In the genomic region with DNA sequence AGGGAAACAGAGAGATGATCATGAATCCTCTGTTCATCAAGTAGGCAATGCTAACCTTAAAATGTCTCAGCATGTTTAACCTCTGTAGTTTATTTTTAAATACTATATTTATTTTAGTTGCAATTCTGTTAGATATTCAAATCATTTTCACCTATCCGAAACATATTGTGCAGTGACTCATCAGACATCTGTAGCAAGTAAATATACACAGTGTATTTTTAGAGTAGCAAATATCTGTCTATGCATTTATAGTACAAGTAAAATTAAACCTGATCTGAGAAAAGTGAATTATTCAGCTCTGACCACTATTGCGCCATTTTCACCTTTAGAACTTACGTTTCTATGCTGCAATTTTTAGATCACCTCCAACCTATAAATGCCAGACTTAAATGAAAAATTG, we compare ENCODE assay signal across 23 cellular contexts. TPM values are rescaled to one million over a fixed set of nuclear protein-coding genes. Genes with fewer than 3 reads are reported as not detected.
A peak's percentile ranks its signal among the peaks of the same experiment; 100 is the strongest.
DNase-seq lines count a peak whose midpoint lies in the region; ATAC-seq, FAIRE-seq and TF ChIP-seq lines count a peak whose summit lies in the region.
"Had no signal": no experiment of that assay in that cellular context is flagged by ENCODE, and none has a peak within 500 bp of the region (broad histone marks: within the 10 kb centered on the region; RNA-seq: fewer than 3 reads in every experiment).

No MANE protein-coding gene starts in this region.

- TF ChIP-seq CTCF in GM12878 (IDR thresholded peaks at IDR 0.05 in 2 of 3, conservative IDR thresholded peaks at IDR 0.05 in 1 of 3; ENCODE audit: control insufficient read depth in 2 of 3, extremely low read depth in 1 of 3, insufficient read depth in 1 of 3, low read depth in 3 of 3, low read length in 3 of 3) = no peak

- no peak overlapping the region for H2AFZ ChIP-seq in GM12878 (ENCODE audit: control insufficient read depth, low read depth, low read length)
- H2AFZ ChIP-seq: GM23338 had no signal

- H3K4me2 ChIP-seq in GM12878 (ENCODE audit: control insufficient read depth, insufficient read depth) = no peak overlapping the region
- H3K4me2 ChIP-seq: A549; BLaER1 treated with 17β-estradiol and CSF1 and Interleukin-3, amounts not matched to agents 10 nM and 100 nM; GM23338 had no signal

- H3K4me3 ChIP-seq in GM12878 = no peak overlapping the region
- H3K4me3 ChIP-seq: A549; BLaER1 treated with 17β-estradiol and CSF1 and Interleukin-3, amounts not matched to agents 10 nM and 100 nM; GM23338 had no signal

- CTCF ChIA-PET in GM12878 (lab: Yijun Ruan, JAX) = no interaction called here

- intact Hi-C loops in GM12878 (cut with micrococcal nuclease; ENCODE audit: unreplicated experiment) = no loop called here

- no TSS peak for BruUV-seq in GM12878 (replicated peaks; lab: Mats Ljungman, UMichigan)

- H3K9me3 ChIP-seq in GM12878 (replicated peaks; ENCODE audit: control insufficient read depth, insufficient read depth, low read length) = no peaks in the 10 kb centered on the region
- H3K9me3 ChIP-seq: A549; BE2C; BLaER1 treated with 17β-estradiol and CSF1 and Interleukin-3, amounts not matched to agents 10 nM and 100 nM had no signal

- no peaks in the 10 kb centered on the region for H3K4me1 ChIP-seq in GM12878 (ENCODE audit: control insufficient read depth, insufficient read depth, low read length)
- H3K4me1 ChIP-seq: A549; BE2C; BLaER1 treated with 17β-estradiol and CSF1 and Interleukin-3, amounts not matched to agents 10 nM and 100 nM had no signal

- no peaks in the 10 kb centered on the region for H3K27me3 ChIP-seq in GM12878 (replicated peaks in 1 of 2; ENCODE audit: control insufficient read depth in 2 of 2, insufficient read depth in 2 of 2, low read length in 1 of 2)
- H3K27me3 ChIP-seq: BE2C; BLaER1 treated with 17β-estradiol and CSF1 and Interleukin-3, amounts not matched to agents 10 nM and 100 nM had no signal

- no peaks in the 10 kb centered on the region for H4K20me1 ChIP-seq in GM12878 (ENCODE audit: control insufficient read depth, insufficient read depth)
- H4K20me1 ChIP-seq: BLaER1 treated with 17β-estradiol and CSF1 and Interleukin-3, amounts not matched to agents 10 nM and 100 nM had no signal

- H3K36me3 ChIP-seq in GM12878 (ENCODE audit: control insufficient read depth in 2 of 2, insufficient read depth in 2 of 2, low read length in 1 of 2) = no peaks in the 10 kb centered on the region
- H3K36me3 ChIP-seq: BE2C; BLaER1 treated with 17β-estradiol and CSF1 and Interleukin-3, amounts not matched to agents 10 nM and 100 nM had no signal

- no peak for FAIRE-seq in GM12878 (lab: Jason Lieb, UNC)
- FAIRE-seq: A549, D721Med, G401.6, GM19239 had no signal

- no peak for TF ChIP-seq RAD21 in GM12878 (IDR thresholded peaks at IDR 0.05; ENCODE audit: insufficient read depth, low read depth, low read length)

- ATAC-seq in HG03439 (IDR thresholded peaks at IDR 0.05; ENCODE audit: unreplicated experiment) (peak; percentile 48), GM12878 (no peak), GM19463 (IDR thresholded peaks at IDR 0.05; ENCODE audit: unreplicated experiment) (no peak)
- ATAC-seq: A549, GM23338 had no signal

- H3K79me2 ChIP-seq in GM12878 (ENCODE audit: control insufficient read depth, insufficient read depth, low read length) = no peaks in the 10 kb centered on the region

- in situ Hi-C loops in GM12878 (cut with MboI) = no loop called here

- no peak overlapping the region for H3K9ac ChIP-seq in GM12878 (ENCODE audit: control insufficient read depth, insufficient read depth, low read length)
- H3K9ac ChIP-seq: BLaER1 treated with 17β-estradiol and CSF1 and Interleukin-3, amounts not matched to agents 10 nM and 100 nM had no signal

- SMC1A ChIA-PET in GM12878 (lab: Charles Lee; ENCODE audit: uncharacterized antibody, unreplicated experiment) = no interaction called here

- RAD21 ChIA-PET in GM12878 (lab: Charles Lee; ENCODE audit: unreplicated experiment) = no interaction called here

- 29% methylated on average over 3 of the region's 3 CpGs for WGBS in GM12878 (ENCODE audit: insufficient coverage, insufficient replicate concordance, low lambda C conversion rate, missing lambda C conversion rate)

- TF ChIP-seq EP300 in GM12878 (IDR thresholded peaks at IDR 0.05; ENCODE audit: borderline replicate concordance in 1 of 2, control insufficient read depth in 1 of 2, low read depth in 2 of 2, low read length in 2 of 2) = no peak

- H3K27ac ChIP-seq in GM12878 (ENCODE audit: control insufficient read depth, insufficient read depth) = no peak overlapping the region
- H3K27ac ChIP-seq: A549; BLaER1 treated with 17β-estradiol and CSF1 and Interleukin-3, amounts not matched to agents 10 nM and 100 nM had no signal

- POLR2A ChIA-PET in GM12878 (lab: Charles Lee) = no interaction called here

- peak; percentile 3 for DNase-seq in DMS53 treated with DMSO at 0.1 percent for 48 hours (lab: John Stamatoyannopoulos, UW; ENCODE audit: unreplicated experiment)
- DNase-seq in GM12878 (ENCODE audit: low read depth, low spot score) = no peak
- DNase-seq in germinal center (ENCODE audit: low spot score) = peak; percentile 4
- no peak for DNase-seq in NCI-H82 treated with DMSO at 0.1 percent for 48 hours (lab: John Stamatoyannopoulos, UW; ENCODE audit: unreplicated experiment)
- DNase-seq in cerebellar cortex (ENCODE audit: low spot score) = no peak
- DNase-seq: 8988T; ACHN; AML-193; BE2C; CD4-positive, alpha-beta T cell; CD8-positive, alpha-beta memory T cell; DMS 273 treated with DMSO at 0.1 percent for 48 hours; DND-41; H7; HCEC 1CT had no signal

- no peak for TF ChIP-seq POLR2A in GM12878 (IDR thresholded peaks at IDR 0.05; ENCODE audit: low read depth, low read length)

TF ChIP-seq in GM12878, 131 proteins besides CTCF, POLR2A, EP300 and RAD21:
- TF ChIP-seq, protein P1, sequence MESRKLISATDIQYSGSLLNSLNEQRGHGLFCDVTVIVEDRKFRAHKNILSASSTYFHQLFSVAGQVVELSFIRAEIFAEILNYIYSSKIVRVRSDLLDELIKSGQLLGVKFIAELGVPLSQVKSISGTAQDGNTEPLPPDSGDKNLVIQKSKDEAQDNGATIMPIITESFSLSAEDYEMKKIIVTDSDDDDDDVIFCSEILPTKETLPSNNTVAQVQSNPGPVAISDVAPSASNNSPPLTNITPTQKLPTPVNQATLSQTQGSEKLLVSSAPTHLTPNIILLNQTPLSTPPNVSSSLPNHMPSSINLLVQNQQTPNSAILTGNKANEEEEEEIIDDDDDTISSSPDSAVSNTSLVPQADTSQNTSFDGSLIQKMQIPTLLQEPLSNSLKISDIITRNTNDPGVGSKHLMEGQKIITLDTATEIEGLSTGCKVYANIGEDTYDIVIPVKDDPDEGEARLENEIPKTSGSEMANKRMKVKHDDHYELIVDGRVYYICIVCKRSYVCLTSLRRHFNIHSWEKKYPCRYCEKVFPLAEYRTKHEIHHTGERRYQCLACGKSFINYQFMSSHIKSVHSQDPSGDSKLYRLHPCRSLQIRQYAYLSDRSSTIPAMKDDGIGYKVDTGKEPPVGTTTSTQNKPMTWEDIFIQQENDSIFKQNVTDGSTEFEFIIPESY (IDR thresholded peaks at IDR 0.05) = no peak
- TF ChIP-seq NFIC (IDR thresholded peaks at IDR 0.05; ENCODE audit: low read depth, low read length) = peak; percentile 28; the same call in 1 of the 2 replicates
- TF ChIP-seq RFX5 (IDR thresholded peaks at IDR 0.05; ENCODE audit: low read depth, low read length) = no peak
- TF ChIP-seq, protein P2, sequence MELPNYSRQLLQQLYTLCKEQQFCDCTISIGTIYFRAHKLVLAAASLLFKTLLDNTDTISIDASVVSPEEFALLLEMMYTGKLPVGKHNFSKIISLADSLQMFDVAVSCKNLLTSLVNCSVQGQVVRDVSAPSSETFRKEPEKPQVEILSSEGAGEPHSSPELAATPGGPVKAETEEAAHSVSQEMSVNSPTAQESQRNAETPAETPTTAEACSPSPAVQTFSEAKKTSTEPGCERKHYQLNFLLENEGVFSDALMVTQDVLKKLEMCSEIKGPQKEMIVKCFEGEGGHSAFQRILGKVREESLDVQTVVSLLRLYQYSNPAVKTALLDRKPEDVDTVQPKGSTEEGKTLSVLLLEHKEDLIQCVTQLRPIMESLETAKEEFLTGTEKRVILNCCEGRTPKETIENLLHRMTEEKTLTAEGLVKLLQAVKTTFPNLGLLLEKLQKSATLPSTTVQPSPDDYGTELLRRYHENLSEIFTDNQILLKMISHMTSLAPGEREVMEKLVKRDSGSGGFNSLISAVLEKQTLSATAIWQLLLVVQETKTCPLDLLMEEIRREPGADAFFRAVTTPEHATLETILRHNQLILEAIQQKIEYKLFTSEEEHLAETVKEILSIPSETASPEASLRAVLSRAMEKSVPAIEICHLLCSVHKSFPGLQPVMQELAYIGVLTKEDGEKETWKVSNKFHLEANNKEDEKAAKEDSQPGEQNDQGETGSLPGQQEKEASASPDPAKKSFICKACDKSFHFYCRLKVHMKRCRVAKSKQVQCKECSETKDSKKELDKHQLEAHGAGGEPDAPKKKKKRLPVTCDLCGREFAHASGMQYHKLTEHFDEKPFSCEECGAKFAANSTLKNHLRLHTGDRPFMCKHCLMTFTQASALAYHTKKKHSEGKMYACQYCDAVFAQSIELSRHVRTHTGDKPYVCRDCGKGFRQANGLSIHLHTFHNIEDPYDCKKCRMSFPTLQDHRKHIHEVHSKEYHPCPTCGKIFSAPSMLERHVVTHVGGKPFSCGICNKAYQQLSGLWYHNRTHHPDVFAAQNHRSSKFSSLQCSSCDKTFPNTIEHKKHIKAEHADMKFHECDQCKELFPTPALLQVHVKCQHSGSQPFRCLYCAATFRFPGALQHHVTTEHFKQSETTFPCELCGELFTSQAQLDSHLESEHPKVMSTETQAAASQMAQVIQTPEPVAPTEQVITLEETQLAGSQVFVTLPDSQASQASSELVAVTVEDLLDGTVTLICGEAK (IDR thresholded peaks at IDR 0.05; ENCODE audit: borderline replicate concordance) = no peak
- TF ChIP-seq PML (IDR thresholded peaks at IDR 0.05; ENCODE audit: low read length) = no peak

RNA-seq across cellular contexts. Expression of a gene that starts 24.3 kb away (rescaled TPM):
- 0.19 TPM in 1 of 2 replicates, not detected in the other for total RNA-seq in GM12878 (2013; cell fraction: nucleolus; rRNA removed)
- total RNA-seq in GM12878 (2014; rRNA removed) (not detected in 2 replicates), GM12878 (2014; rRNA removed; fragmentation: Illumina TruSeq; extraction: Trizol) (not detected in 2 replicates), GM12878 (2021) (not detected in 2 replicates)
- not detected for polyA plus RNA-seq in GM12878 (2011; ENCODE audit: low read depth)
- polyA plus RNA-seq in GM12878 (2011; rRNA removed) (not detected in 2 replicates), GM12878 (2014; fragmentation: Illumina TruSeq; extraction: Trizol) (not detected in 2 replicates), GM12878 (2014; fragmentation: Nextera tagmentation; extraction: Ambion mirVana) (not detected), GM12878 (2014; rRNA removed) (0.06 TPM in 1 of 2 replicates, not detected in the other), GM12878 (2016; fragmentation: Nextera tagmentation; extraction: Ambion mirVana) (not detected)
- polyA plus RNA-seq in GM12878 (2011; cell fraction: cytosol; rRNA removed) = not detected in 2 replicates
- not detected in 2 replicates for polyA plus RNA-seq in GM12878 (2011; cell fraction: nucleus; rRNA removed)
- polyA plus RNA-seq in GM12878 (2012) = 0.09 and 0.10 TPM in 2 replicates
- polyA minus RNA-seq in GM12878 (2011; rRNA and poly(A)+ RNA removed) = not detected in 2 replicates
- polyA minus RNA-seq in GM12878 (2011; cell fraction: cytosol; rRNA and poly(A)+ RNA removed) = not detected in 2 replicates
- 0.12 TPM in 1 of 2 replicates, not detected in the other for polyA minus RNA-seq in GM12878 (2011; cell fraction: nucleus; rRNA and poly(A)+ RNA removed)
- total RNA-seq: CD8-positive, alpha-beta memory T cell; H7 had no signal
- polyA plus RNA-seq: CD8-positive, alpha-beta memory T cell had no signal

Comparison
In these comparisons a context has a peak if more than half of its experiments do, and no peak if none do; other contexts are left out.
1. DNase-seq: peak in DMS53 treated with DMSO at 0.1 percent for 48 hours (single experiment) and germinal center (single experiment); none in GM12878 (single experiment), NCI-H82 treated with DMSO at 0.1 percent for 48 hours (single experiment) and cerebellar cortex (single experiment).